Comparison of ENCODE assay signal across 14 cellular contexts in the genomic region with DNA sequence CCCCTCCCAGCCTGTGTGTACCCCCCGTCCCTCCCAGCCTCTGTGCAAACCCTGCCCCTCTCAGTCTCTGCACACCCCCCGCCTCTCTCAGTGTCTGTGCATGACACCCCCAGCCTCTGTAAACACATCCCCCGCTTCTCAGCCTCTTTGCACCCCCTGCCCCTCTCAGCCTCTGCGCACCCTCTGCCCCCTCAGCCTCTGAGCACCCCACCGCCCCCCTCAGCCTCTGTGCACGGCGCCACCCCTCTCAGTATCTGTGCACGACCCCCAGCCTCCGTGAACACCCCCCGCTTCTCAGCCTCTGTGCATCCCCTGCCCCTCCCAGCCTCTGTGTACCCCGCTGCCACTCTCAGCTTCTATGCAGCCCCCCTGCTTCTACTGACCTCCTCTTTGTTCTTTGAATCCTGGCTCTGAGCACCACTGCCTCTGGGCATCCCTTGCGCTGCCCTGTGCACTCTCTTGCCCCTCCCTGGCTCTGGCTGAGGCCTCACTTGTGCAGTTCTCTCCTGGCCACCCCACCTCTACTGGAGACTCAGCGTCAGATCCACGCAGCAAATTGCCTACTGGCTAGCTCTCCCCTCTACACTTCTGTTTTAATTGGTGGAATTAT.
DNase-seq lines count a peak whose midpoint lies in the region; ATAC-seq and TF ChIP-seq lines count a peak whose summit lies in the region.
"Had no signal": no experiment of that assay in that cellular context is flagged by ENCODE, and none has a peak within 500 bp of the region (broad histone marks: within the 10 kb centered on the region; RNA-seq: fewer than 3 reads in every experiment).

No MANE protein-coding gene starts in this region.

- H3K4me3 ChIP-seq in upper lobe of right lung (no peak overlapping the region), body of pancreas (no peak overlapping the region), coronary artery (no peak overlapping the region)
- H3K4me3 ChIP-seq: HAP-1 had no signal

- H3K4me1 ChIP-seq in upper lobe of right lung (no peaks in the 10 kb centered on the region), body of pancreas (no peaks in the 10 kb centered on the region)
- H3K4me1 ChIP-seq: BE2C, HAP-1 had no signal

- no peak overlapping the region for H3K27ac Mint-ChIP-seq in osteocyte (ENCODE audit: unreplicated experiment)
- H3K27ac Mint-ChIP-seq: CD4-positive, alpha-beta memory T cell had no signal

- H3K4me1 Mint-ChIP-seq in osteocyte (ENCODE audit: unreplicated experiment) = no peaks in the 10 kb centered on the region
- H3K4me1 Mint-ChIP-seq: CD4-positive, alpha-beta memory T cell had no signal

- ATAC-seq in Right ventricle myocardium superior (ENCODE audit: poor library complexity) (no peak), upper lobe of right lung (no peak), body of pancreas (no peak)
- ATAC-seq: HepG2 had no signal

- WGBS in body of pancreas, 2 donors = 37 to 42% methylated on average over 12 to 13 of the region's 14 CpGs

- H3K9me3 Mint-ChIP-seq in osteocyte (ENCODE audit: unreplicated experiment) = peaks cover 49% of the 10 kb centered on the region

- H3K27me3 ChIP-seq in upper lobe of right lung (no peaks in the 10 kb centered on the region), body of pancreas (no peaks in the 10 kb centered on the region)
- H3K27me3 ChIP-seq: BE2C had no signal

- no peak overlapping the region for H3K27ac ChIP-seq in upper lobe of right lung
- H3K27ac ChIP-seq in body of pancreas = no peak overlapping the region
- no peak overlapping the region for H3K27ac ChIP-seq in coronary artery
- H3K27ac ChIP-seq: C4-2B had no signal

- H3K36me3 ChIP-seq in upper lobe of right lung (no peaks in the 10 kb centered on the region), body of pancreas (replicated peaks in 1 of 2; ENCODE audit: insufficient read depth in 1 of 2, low read depth in 2 of 2) (no peaks in the 10 kb centered on the region)
- H3K36me3 ChIP-seq: BE2C, HAP-1 had no signal

- TF ChIP-seq CTCF in osteocyte (IDR thresholded peaks at IDR 0.05) (no peak), upper lobe of right lung (IDR thresholded peaks at IDR 0.05) (no peak), body of pancreas (IDR thresholded peaks at IDR 0.05) (no peak), coronary artery (IDR thresholded peaks at IDR 0.05) (no peak)

- H3K9me3 ChIP-seq in upper lobe of right lung (no peaks in the 10 kb centered on the region), body of pancreas (no peaks in the 10 kb centered on the region)
- H3K9me3 ChIP-seq: BE2C, HAP-1 had no signal

- intact Hi-C loops in cardiac septum (cut with DNase I) = no loop called here
- intact Hi-C loops in Right ventricle myocardium superior (cut with DNase I) = no loop called here
- intact Hi-C loops in upper lobe of right lung (cut with DNase I) = no loop called here
- intact Hi-C loops in body of pancreas (cut with DNase I) = no loop called here

- no peak overlapping the region for H3K4me3 Mint-ChIP-seq in osteocyte (ENCODE audit: unreplicated experiment)
- H3K4me3 Mint-ChIP-seq: CD4-positive, alpha-beta memory T cell had no signal

- no peaks in the 10 kb centered on the region for H3K27me3 Mint-ChIP-seq in osteocyte (ENCODE audit: unreplicated experiment)

- no peak for TF ChIP-seq POLR2A in body of pancreas (IDR thresholded peaks at IDR 0.05)

- DNase-seq in cardiac septum (ENCODE audit: low spot score) (peak; percentile 55), Right ventricle myocardium superior (no peak), ecto neural progenitor cell (ENCODE audit: low spot score) (peak; percentile 29), osteocyte (ENCODE audit: extremely low spot score, unreplicated experiment) (peak; percentile 60), upper lobe of right lung (peak; percentile 26), body of pancreas (no peak), coronary artery (ENCODE audit: low spot score) (no peak), cerebellar nuclear complex (lab: John Stamatoyannopoulos, UW) (no peak)
- DNase-seq: BE2C; CD4-positive, alpha-beta memory T cell; DMS79 had no signal

- H3K36me3 Mint-ChIP-seq in osteocyte (ENCODE audit: unreplicated experiment) = peaks cover 5% of the 10 kb centered on the region
- H3K36me3 Mint-ChIP-seq: CD4-positive, alpha-beta memory T cell had no signal

Comparison
In these comparisons a context has a peak if more than half of its experiments do, and no peak if none do; other contexts are left out.
1. DNase-seq: peak in cardiac septum (single experiment), ecto neural progenitor cell (single experiment), osteocyte (single experiment) and upper lobe of right lung (single experiment); none in Right ventricle myocardium superior (single experiment), body of pancreas (0 of 4), coronary artery (single experiment) and cerebellar nuclear complex (0 of 2).